8 cellular contexts compared by ENCODE assay signal in genomic region chr1:197671920-197672319, GRCh38.
"Had no signal": no experiment of that assay in that cellular context is flagged by ENCODE, and none has a peak within 500 bp of the region (broad histone marks: within the 10 kb centered on the region; RNA-seq: fewer than 3 reads in every experiment).

No MANE protein-coding gene starts in this region.

- ATAC-seq: HCT116 had no signal

- H2AFZ ChIP-seq: GM23248 had no signal

- H3K9me3 ChIP-seq: HAP-1 had no signal

- H3K36me3 ChIP-seq: HAP-1 had no signal

- H3K27ac ChIP-seq: GM23248, HL-60 had no signal

- H3K4me3 Mint-ChIP-seq: HFFc6 had no signal

- H3K4me3 ChIP-seq: GM23248, HAP-1, K562 had no signal

- DNase-seq: GM23248, GOT3, H7, HFFc6 had no signal

- H3K9ac ChIP-seq: GM23248 had no signal

- H3K9me3 Mint-ChIP-seq: HFFc6 had no signal

- H3K27ac Mint-ChIP-seq: HFFc6 had no signal
